ENCODE assay signal across 8 cellular contexts in the genomic region with DNA sequence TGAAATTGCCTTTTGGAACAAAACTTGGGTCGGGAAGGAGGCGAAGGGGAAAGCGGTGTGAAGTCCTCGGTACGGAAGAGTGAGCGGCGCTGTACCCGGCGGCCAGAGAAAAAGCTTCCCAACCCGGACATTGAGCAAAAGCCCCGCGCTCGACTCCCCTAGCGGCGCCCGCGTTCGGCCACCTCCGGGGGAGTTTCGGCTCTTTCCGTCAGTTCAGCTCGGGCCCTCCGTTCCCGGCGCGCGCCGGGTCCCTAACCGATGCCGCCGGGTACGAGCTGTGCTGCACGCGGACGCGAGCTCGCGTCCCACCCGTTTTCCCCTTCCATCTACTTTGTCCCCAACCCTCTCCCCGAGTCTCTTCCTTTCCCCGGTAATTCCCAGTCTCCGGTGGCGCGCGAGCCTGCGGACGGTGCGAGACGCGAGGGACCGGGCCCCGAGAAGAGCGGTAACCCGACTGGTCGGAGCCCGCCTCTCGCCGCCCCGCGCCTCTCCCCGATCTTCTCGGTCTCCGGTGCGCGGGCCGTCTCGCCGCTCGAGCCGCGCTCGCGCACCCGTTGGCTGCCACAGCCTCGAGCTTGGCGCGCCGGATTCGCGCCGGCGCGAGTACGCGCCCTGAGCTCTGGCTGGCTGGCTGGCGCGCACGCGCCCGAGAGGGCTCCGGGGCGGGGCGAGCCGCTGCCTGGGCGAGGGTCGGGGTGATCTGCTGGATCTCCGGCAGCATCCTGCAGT. TPM values are rescaled to one million over a fixed set of nuclear protein-coding genes. Genes with fewer than 3 reads are reported as not detected.
DNase-seq lines count a peak whose midpoint lies in the region; ATAC-seq and TF ChIP-seq lines count a peak whose summit lies in the region.

No MANE protein-coding gene starts in this region.

- no peaks in the 10 kb centered on the region for H3K36me3 ChIP-seq in psoas muscle (ENCODE audit: insufficient read depth in 1 of 2, low read depth in 1 of 2)
- H3K36me3 ChIP-seq in urinary bladder (ENCODE audit: insufficient read depth) = no peaks in the 10 kb centered on the region

- no peaks in the 10 kb centered on the region for H3K9me3 Mint-ChIP-seq in T-cell

- POLR2A ChIA-PET in T-cell (lab: Charles Lee) = interaction anchor here in 1 of 2 donors (0.5 to 1.7 kb wide), 8 partner anchors 18 to 765 kb away, joined by 3 to 7 read pairs (median 4); a partner anchor contains a TSS

- H3K27me3 Mint-ChIP-seq in T-cell = no peaks in the 10 kb centered on the region

- TF ChIP-seq CTCF in GM12873 (IDR thresholded peaks at IDR 0.05; ENCODE audit: insufficient read depth, low read depth, low read length, missing control alignments) (peak; percentile 29), psoas muscle (IDR thresholded peaks at IDR 0.05) (peak; percentile 28)

- H3K4me1 Mint-ChIP-seq in T-cell = peaks cover 30 to 32% (median 32%) of the 10 kb centered on the region in 3 donors

- CTCF ChIA-PET in T-cell (lab: Charles Lee) = interaction anchor here (0.5 to 2.1 kb wide), 16 partner anchors 9 to 374 kb away, joined by 3 to 32 read pairs (median 4); a partner anchor contains a TSS

- no peaks in the 10 kb centered on the region for H3K27me3 ChIP-seq in psoas muscle (ENCODE audit: insufficient read depth in 3 of 3, low read length in 2 of 3)

- no peaks in the 10 kb centered on the region for H3K36me3 Mint-ChIP-seq in T-cell

- peak overlapping the region; percentile 70 for H3K4me3 ChIP-seq in psoas muscle
- peak overlapping the region; percentile 71 for H3K4me3 ChIP-seq in urinary bladder (ENCODE audit: low read depth, low read length)

- peak overlapping the region; percentile 84 to 97 (median 96) for H3K4me3 Mint-ChIP-seq in T-cell

- H3K9me3 ChIP-seq in psoas muscle = no peaks in the 10 kb centered on the region

- H3K27ac ChIP-seq in psoas muscle = peak overlapping the region; percentile 83
- H3K27ac ChIP-seq in urinary bladder (ENCODE audit: low read depth) = peak overlapping the region; percentile 87

- peak overlapping the region; percentile 92 to 96 for H3K27ac Mint-ChIP-seq in T-cell

- intact Hi-C loops in left ventricle myocardium superior (cut with micrococcal nuclease) = no loop called here
- intact Hi-C loops in psoas muscle (cut with DNase I) = no loop called here

- WGBS in psoas muscle, 3 donors = 0% methylated on average over 57 to 97 of the region's 97 CpGs
- WGBS in urinary bladder = under 1% methylated on average over 97 of the region's 97 CpGs

- ATAC-seq in HG02798 (IDR thresholded peaks at IDR 0.05; ENCODE audit: poor library complexity, unreplicated experiment) = peak; percentile 78
- ATAC-seq in T-cell (replicated peaks in 1 of 4) = peak; percentile 83 to 89 (median 87)
- peak; percentile 94 for ATAC-seq in left ventricle myocardium superior
- ATAC-seq in psoas muscle = peak; percentile 87 to 91 (median 90)

- H3K4me1 ChIP-seq in psoas muscle (peaks cover 29% of the 10 kb centered on the region), urinary bladder (ENCODE audit: insufficient read depth) (peaks cover 2% of the 10 kb centered on the region)

- peak; percentile 63 for DNase-seq in NCI-H1436 treated with DMSO at 0.1 percent for 48 hours (lab: John Stamatoyannopoulos, UW)
- DNase-seq in T-cell = peak; percentile 67 to 89 (median 81)
- peak; percentile 92 for DNase-seq in amniotic epithelial cell (ENCODE audit: low read depth)
- peak; percentile 94 for DNase-seq in left ventricle myocardium superior
- DNase-seq in psoas muscle = peak; percentile 93 to 95

RNA-seq across cellular contexts. Expression of a gene that starts 0.4 kb away (rescaled TPM):
- total RNA-seq in T-cell (10 to 100 TPM in 1 of 5 donors, 1 to 10 TPM in 4; 5.4 to 11.4 (median 7.4) TPM), left ventricle myocardium superior (5.7 TPM), psoas muscle (10 to 100 TPM in 2 of 4 donors, 1 to 10 TPM in 2; 5.0 to 10.6 (median 9.7) TPM), urinary bladder (52.8 TPM)
- polyA plus RNA-seq in psoas muscle (10 to 100 TPM in 1 of 3 donors, 1 to 10 TPM in 2; 4.4 to 10.1 (median 6.2) TPM), urinary bladder (11.5 TPM)

RNA-seq across cellular contexts. Expression of a gene that starts 20.1 kb away (rescaled TPM):
- total RNA-seq in T-cell = under 1 TPM in 1 of 5 donors, not detected in 4; 0.07 TPM
- 0.10 TPM for total RNA-seq in left ventricle myocardium superior
- under 1 TPM in 1 of 4 donors, not detected in 3; 0.08 TPM for total RNA-seq in psoas muscle
- polyA plus RNA-seq in psoas muscle = under 1 TPM in 1 of 3 donors, not detected in 2; 0.03 TPM
- total RNA-seq in urinary bladder = 1.0 TPM
- polyA plus RNA-seq in urinary bladder = 0.03 TPM

RNA-seq across cellular contexts. Expression of a gene that starts 29.8 kb away (rescaled TPM):
- not detected for total RNA-seq in T-cell
- total RNA-seq in left ventricle myocardium superior = not detected
- not detected for total RNA-seq in psoas muscle
- not detected for polyA plus RNA-seq in psoas muscle
- not detected for total RNA-seq in urinary bladder
- not detected for polyA plus RNA-seq in urinary bladder

RNA-seq across cellular contexts. Expression of a gene that starts 43.8 kb away (rescaled TPM):
- 1 to 10 TPM in 4 of 5 donors, under 1 TPM in 1; 0.98 to 1.9 (median 1.3) TPM for total RNA-seq in T-cell
- total RNA-seq in left ventricle myocardium superior = 0.37 TPM
- under 1 TPM in 2 of 4 donors, not detected in 2; 0.39 to 0.48 TPM for total RNA-seq in psoas muscle
- polyA plus RNA-seq in psoas muscle = under 1 TPM; 0.07 to 0.36 (median 0.26) TPM
- 10.4 TPM for total RNA-seq in urinary bladder
- 0.48 TPM for polyA plus RNA-seq in urinary bladder

Comparison
In these comparisons a context has a peak if more than half of its experiments do, and no peak if none do; other contexts are left out.
1. Peak in every context shown above with its lines: DNase-seq, ATAC-seq, H3K4me3 ChIP-seq and H3K27ac ChIP-seq.